In genomic region chr19:3336351-3336679, GRCh38 we compare ENCODE assay signal across 11 cellular contexts. TPM values are rescaled to one million over a fixed set of nuclear protein-coding genes. Genes with fewer than 3 reads are reported as not detected.
A peak's percentile ranks its signal among the peaks of the same experiment; 100 is the strongest.
DNase-seq lines count a peak whose midpoint lies in the region; ATAC-seq and TF ChIP-seq lines count a peak whose summit lies in the region.
"Had no signal": no experiment of that assay in that cellular context is flagged by ENCODE, and none has a peak within 500 bp of the region (broad histone marks: within the 10 kb centered on the region; RNA-seq: fewer than 3 reads in every experiment).

No MANE protein-coding gene starts in this region.

- H3K9ac ChIP-seq in BLaER1 treated with 17β-estradiol and CSF1 and Interleukin-3, amounts not matched to agents 10 nM and 100 nM: peak overlapping the region in 10 of 11 experiments; percentile 14 to 69 (median 51); a peak in 18 of 22 replicates
- H3K9ac ChIP-seq in skeletal muscle tissue (ENCODE audit: low read depth in 1 of 3, low read length in 3 of 3): peak overlapping the region in 2 of 3 donors; percentile 64 to 72

- intact Hi-C loops in adrenal gland (cut with DNase I): no loop called here
- intact Hi-C loops in left lung (cut with DNase I): no loop called here

- H3K4me3 ChIP-seq in BLaER1 treated with 17β-estradiol and CSF1 and Interleukin-3, amounts not matched to agents 10 nM and 100 nM: no peak overlapping the region
- no peak overlapping the region for H3K4me3 ChIP-seq in adrenal gland
- no peak overlapping the region for H3K4me3 ChIP-seq in left lung
- no peak overlapping the region for H3K4me3 ChIP-seq in skeletal muscle tissue (ENCODE audit: low read length in 3 of 3)

- H3K27ac ChIP-seq in BLaER1 treated with 17β-estradiol and CSF1 and Interleukin-3, amounts not matched to agents 10 nM and 100 nM: peak overlapping the region in 9 of 11 experiments; percentile 26 to 75 (median 53); a peak in 17 of 22 replicates
- H3K27ac ChIP-seq in adrenal gland (peak overlapping the region; percentile 92 to 98 (median 96)), left lung (peak overlapping the region; percentile 73 to 91), skeletal muscle tissue (ENCODE audit: low read depth, low read length) (peak overlapping the region; percentile 94)

- H3K27me3 ChIP-seq in BLaER1 treated with 17β-estradiol and CSF1 and Interleukin-3, amounts not matched to agents 10 nM and 100 nM: no peaks in the 10 kb centered on the region
- H3K27me3 ChIP-seq in adrenal gland: no peaks in the 10 kb centered on the region
- no peaks in the 10 kb centered on the region for H3K27me3 ChIP-seq in left lung
- H3K27me3 ChIP-seq in skeletal muscle tissue (ENCODE audit: control insufficient read depth in 3 of 3, insufficient read depth in 3 of 3, low read length in 3 of 3): no peaks in the 10 kb centered on the region

- TF ChIP-seq POLR2A in adrenal gland (IDR thresholded peaks at IDR 0.05): no peak

- no peaks in the 10 kb centered on the region for H4K20me1 ChIP-seq in BLaER1 treated with 17β-estradiol and CSF1 and Interleukin-3, amounts not matched to agents 10 nM and 100 nM

- no peak for DNase-seq in adrenal gland
- DNase-seq in left lung: no peak
- no peak for DNase-seq in NCI-H446 (lab: John Stamatoyannopoulos, UW)
- no peak for DNase-seq in NCI-H748 treated with DMSO at 0.1 percent for 48 hours (lab: John Stamatoyannopoulos, UW)
- DNase-seq in NCI-H187 (lab: John Stamatoyannopoulos, UW): no peak
- DNase-seq: activated CD4-positive, alpha-beta memory T cell treated with anti-CD3 and anti-CD28 coated beads for 36 hours; activated naive CD4-positive, alpha-beta T cell; mesendoderm had no signal

- H3K9me3 ChIP-seq in BLaER1 treated with 17β-estradiol and CSF1 and Interleukin-3, amounts not matched to agents 10 nM and 100 nM (replicated peaks in 1 of 11): peaks cover 0 to 8% (median 5%) of the 10 kb centered on the region in 11 experiments; a peak in 10 of 22 replicates
- H3K9me3 ChIP-seq in adrenal gland (replicated peaks in 1 of 3): no peaks in the 10 kb centered on the region
- no peaks in the 10 kb centered on the region for H3K9me3 ChIP-seq in left lung
- H3K9me3 ChIP-seq in skeletal muscle tissue (ENCODE audit: control insufficient read depth in 3 of 3, low read length in 3 of 3): no peaks in the 10 kb centered on the region

- TF ChIP-seq CTCF in adrenal gland (IDR thresholded peaks at IDR 0.05) (no peak), left lung (IDR thresholded peaks at IDR 0.05) (no peak)

- H3K4me1 ChIP-seq in BLaER1 treated with 17β-estradiol and CSF1 and Interleukin-3, amounts not matched to agents 10 nM and 100 nM: peaks cover 36 to 61% (median 57%) of the 10 kb centered on the region in 10 experiments
- H3K4me1 ChIP-seq in adrenal gland (replicated peaks in 1 of 2): peaks cover 31 to 47% of the 10 kb centered on the region in 2 donors
- H3K4me1 ChIP-seq in left lung: peaks cover 35 to 43% of the 10 kb centered on the region in 2 donors
- peaks cover 26 to 37% (median 32%) of the 10 kb centered on the region in 3 donors for H3K4me1 ChIP-seq in skeletal muscle tissue (ENCODE audit: control insufficient read depth in 3 of 3, insufficient read depth in 3 of 3, low read length in 3 of 3)

- no peaks in the 10 kb centered on the region for H3K36me3 ChIP-seq in BLaER1 treated with 17β-estradiol and CSF1 and Interleukin-3, amounts not matched to agents 10 nM and 100 nM
- H3K36me3 ChIP-seq in adrenal gland (replicated peaks in 1 of 2) (no peaks in the 10 kb centered on the region), left lung (no peaks in the 10 kb centered on the region), skeletal muscle tissue (ENCODE audit: control insufficient read depth in 3 of 3, insufficient read depth in 3 of 3, low read length in 3 of 3) (no peaks in the 10 kb centered on the region)

- 32 to 46% (median 43%) methylated on average over 5 of the region's 5 CpGs for WGBS in adrenal gland, 4 donors

- peak overlapping the region; percentile 64 to 89 (median 79) for H3K4me2 ChIP-seq in BLaER1 treated with 17β-estradiol and CSF1 and Interleukin-3, amounts not matched to agents 10 nM and 100 nM

- ATAC-seq in left lung (no peak), GM18511 (IDR thresholded peaks at IDR 0.05; ENCODE audit: unreplicated experiment) (no peak)

RNA-seq across cellular contexts. Expression of gene NFIC, which starts 30.1 kb away (rescaled TPM):
- total RNA-seq in adrenal gland (100 to 1,000 TPM; 124 to 329 (median 236) TPM), left lung (100 to 1,000 TPM; 138 to 163 TPM), skeletal muscle tissue (8.4 TPM)
- polyA plus RNA-seq in adrenal gland: 100 to 1,000 TPM in 1 of 3 donors, 10 to 100 TPM in 2; 34.9 to 154 (median 69.2) TPM

Comparison
In these comparisons a context has a peak if more than half of its experiments do, and no peak if none do; other contexts are left out.
1. RNA of gene NFIC, which starts 30.1 kb away (total RNA-seq): 124 to 329 TPM in adrenal gland and 138 to 163 TPM in left lung; 8.4 TPM in skeletal muscle tissue (single experiment); every median in the first group is over 10 times any median in the second.
2. Peak in every context shown above with its lines, with median percentiles within 50 percentile points of each other: H3K27ac ChIP-seq.